ENCODE assay signal across 3 cellular contexts in genomic region chr10:110639046-110639445, GRCh38. TPM values are rescaled to one million over a fixed set of nuclear protein-coding genes. Genes with fewer than 3 reads are reported as not detected.
"Had no signal": no experiment of that assay in that cellular context is flagged by ENCODE, and none has a peak within 500 bp of the region (broad histone marks: within the 10 kb centered on the region; RNA-seq: fewer than 3 reads in every experiment).

No MANE protein-coding gene starts in this region.

RNA-seq across cellular contexts. Expression of gene RBM20, which starts 5.1 kb away (rescaled TPM):
- total RNA-seq: activated CD4-positive, alpha-beta T cell treated with anti-CD3 and anti-CD28 coated beads, Interleukin-2, amount 10 ng/mL, durations not matched to agents 7 days and 5 days; bronchial epithelial cell; T-helper 17 cell had no signal
